In the genomic region with DNA sequence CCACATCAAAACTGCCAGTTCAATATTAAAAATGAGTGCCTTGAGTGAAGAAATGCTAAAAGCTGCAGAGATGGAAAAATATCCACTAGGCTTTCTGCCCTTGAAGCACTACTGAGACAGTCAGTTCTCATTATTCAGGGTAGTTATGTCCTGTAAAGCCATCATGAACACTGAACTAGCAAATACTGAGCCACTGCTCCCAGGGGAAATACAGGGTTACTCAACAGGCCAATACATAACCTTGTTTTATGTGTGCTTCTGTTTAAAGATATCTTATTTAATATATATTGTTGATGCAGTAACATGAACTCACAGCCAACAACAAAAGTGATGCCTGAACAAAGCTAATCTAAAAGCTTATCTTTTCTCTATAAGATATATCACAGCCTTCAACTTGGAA, we compare ENCODE assay signal across 17 cellular contexts. TPM values are rescaled to one million over a fixed set of nuclear protein-coding genes. Genes with fewer than 3 reads are reported as not detected.
DNase-seq lines count a peak whose midpoint lies in the region; ATAC-seq and TF ChIP-seq lines count a peak whose summit lies in the region.
"Had no signal": no experiment of that assay in that cellular context is flagged by ENCODE, and none has a peak within 500 bp of the region (broad histone marks: within the 10 kb centered on the region; RNA-seq: fewer than 3 reads in every experiment).

No MANE protein-coding gene starts in this region.

- peak overlapping the region; percentile 28 for H3K9ac ChIP-seq in Loucy (ENCODE audit: low read depth, low read length, poor library complexity, severe bottlenecking)

- intact Hi-C loops in activated CD4-positive, alpha-beta T cell treated with anti-CD3 and anti-CD28 coated beads for 36 hours (cut with DNase I, micrococcal nuclease) = loop anchor here (5.0 kb wide), 2 partner anchors 146 to 151 kb away; no protein-coding TSS in a partner anchor
- intact Hi-C loops in head of caudate nucleus (cut with DNase I) = loop anchor here (5.0 kb wide), 2 partner anchors 46 to 194 kb away; partner anchors contain the start of genes ERC1 and WNK1

- DNase-seq in activated CD4-positive, alpha-beta T cell treated with anti-CD3 and anti-CD28 coated beads for 36 hours = no peak
- DNase-seq in activated CD4-positive, alpha-beta T cell treated with anti-CD3 and anti-CD28 coated beads, Interleukin-2, amount 50 U/mL, for 1 hour = no peak
- DNase-seq in chondrocyte (ENCODE audit: low spot score) (no peak), progenitor cell of endocrine pancreas (ENCODE audit: low spot score, unreplicated experiment) (no peak), head of caudate nucleus (no peak), MG63 (no peak), WERI-Rb-1 (no peak)
- DNase-seq: aorta; effector CD4-positive, alpha-beta T cell; kidney glomerular epithelial cell; NCI-H1105 treated with DMSO at 0.1 percent for 48 hours; NCI-H510A; transverse colon had no signal

- POLR2A ChIA-PET in activated CD4-positive, alpha-beta T cell treated with anti-CD3 and anti-CD28 coated beads for 36 hours (lab: Charles Lee) = interaction anchor here (0.5 to 0.7 kb wide), 3 partner anchors 27 to 597 kb away, joined by 3 to 11 read pairs (median 3); no protein-coding TSS in a partner anchor

- peak overlapping the region; percentile 19 for H3K4me2 ChIP-seq in Loucy (ENCODE audit: low read depth, low read length, poor library complexity, severe bottlenecking)
- H3K4me2 ChIP-seq: A549 had no signal

- H3K36me3 ChIP-seq in Loucy (ENCODE audit: insufficient read depth, low read length) = no peaks in the 10 kb centered on the region
- peaks cover 17% of the 10 kb centered on the region for H3K36me3 ChIP-seq in MG63
- peaks cover 13% of the 10 kb centered on the region for H3K36me3 ChIP-seq in WERI-Rb-1
- H3K36me3 ChIP-seq: transverse colon had no signal

- peaks cover 35% of the 10 kb centered on the region for H3K36me3 Mint-ChIP-seq in activated CD4-positive, alpha-beta T cell treated with anti-CD3 and anti-CD28 coated beads for 36 hours (ENCODE audit: low read depth)
- H3K36me3 Mint-ChIP-seq in chondrocyte (ENCODE audit: low read depth) (peaks cover 2% of the 10 kb centered on the region), progenitor cell of endocrine pancreas (ENCODE audit: insufficient read depth) (peaks cover 23% of the 10 kb centered on the region)

- H3K9me3 ChIP-seq in Loucy (ENCODE audit: insufficient read depth, low read depth, low read length) (no peaks in the 10 kb centered on the region), MG63 (no peaks in the 10 kb centered on the region), WERI-Rb-1 (ENCODE audit: severe bottlenecking) (no peaks in the 10 kb centered on the region)
- H3K9me3 ChIP-seq: A549, gastroesophageal sphincter, transverse colon had no signal

- peaks cover 31% of the 10 kb centered on the region for H3K79me2 ChIP-seq in Loucy (ENCODE audit: insufficient read depth, low read length)

- peaks cover 13% of the 10 kb centered on the region for H3K4me1 ChIP-seq in Loucy (ENCODE audit: insufficient read depth, low read length, poor library complexity, severe bottlenecking)

- no peak for TF ChIP-seq CTCF in Loucy (conservative IDR thresholded peaks at IDR 0.05; ENCODE audit: low read length)
- no peak for TF ChIP-seq CTCF in chondrocyte (IDR thresholded peaks at IDR 0.05)
- TF ChIP-seq CTCF in progenitor cell of endocrine pancreas (IDR thresholded peaks at IDR 0.05; ENCODE audit: unreplicated experiment) = no peak
- TF ChIP-seq CTCF in WERI-Rb-1 (IDR thresholded peaks at IDR 0.05; ENCODE audit: low read depth, low read length) = no peak

- CTCF ChIA-PET in activated CD4-positive, alpha-beta T cell treated with anti-CD3 and anti-CD28 coated beads for 36 hours (lab: Charles Lee) = interaction anchor here (0.5 to 1.3 kb wide), 9 partner anchors 10 to 636 kb away, joined by 3 to 7 read pairs (median 3); no protein-coding TSS in a partner anchor

- H3K27me3 ChIP-seq in Loucy (ENCODE audit: insufficient read depth, low read length, poor library complexity, severe bottlenecking) = no peaks in the 10 kb centered on the region
- H3K27me3 ChIP-seq in MG63 = no peaks in the 10 kb centered on the region
- no peaks in the 10 kb centered on the region for H3K27me3 ChIP-seq in WERI-Rb-1 (ENCODE audit: insufficient read depth, low read depth, severe bottlenecking)
- H3K27me3 ChIP-seq: gastroesophageal sphincter, transverse colon had no signal

- H4K20me1 ChIP-seq in Loucy (ENCODE audit: insufficient read depth, low read length, poor library complexity, severe bottlenecking) = no peaks in the 10 kb centered on the region

- no peak overlapping the region for H3K4me3 ChIP-seq in Loucy (ENCODE audit: low read length, poor library complexity, severe bottlenecking)
- H3K4me3 ChIP-seq in MG63 = no peak overlapping the region
- no peak overlapping the region for H3K4me3 ChIP-seq in WERI-Rb-1 (ENCODE audit: low read depth, low read length)
- H3K4me3 ChIP-seq: A549, gastroesophageal sphincter, skin epidermis, transverse colon had no signal

- no peak overlapping the region for H2AFZ ChIP-seq in Loucy (ENCODE audit: low read length)

- peak overlapping the region; percentile 74 for H3K27ac Mint-ChIP-seq in activated CD4-positive, alpha-beta T cell treated with anti-CD3 and anti-CD28 coated beads for 36 hours
- H3K27ac Mint-ChIP-seq in chondrocyte (ENCODE audit: unreplicated experiment) = peak overlapping the region; percentile 88
- peak overlapping the region; percentile 57 for H3K27ac Mint-ChIP-seq in progenitor cell of endocrine pancreas

- H3F3A ChIP-seq in Loucy (ENCODE audit: low read depth) = no peaks in the 10 kb centered on the region

- peaks cover 46% of the 10 kb centered on the region for H3K4me1 Mint-ChIP-seq in activated CD4-positive, alpha-beta T cell treated with anti-CD3 and anti-CD28 coated beads for 36 hours
- peaks cover 26% of the 10 kb centered on the region for H3K4me1 Mint-ChIP-seq in chondrocyte (ENCODE audit: low read depth)
- peaks cover 16% of the 10 kb centered on the region for H3K4me1 Mint-ChIP-seq in progenitor cell of endocrine pancreas (ENCODE audit: low read depth)

- no peaks in the 10 kb centered on the region for H3K27me3 Mint-ChIP-seq in activated CD4-positive, alpha-beta T cell treated with anti-CD3 and anti-CD28 coated beads for 36 hours
- H3K27me3 Mint-ChIP-seq in chondrocyte (ENCODE audit: low read depth) (no peaks in the 10 kb centered on the region), progenitor cell of endocrine pancreas (no peaks in the 10 kb centered on the region)

- H3K4me3 Mint-ChIP-seq in activated CD4-positive, alpha-beta T cell treated with anti-CD3 and anti-CD28 coated beads for 36 hours = peak overlapping the region; percentile 29
- no peak overlapping the region for H3K4me3 Mint-ChIP-seq in chondrocyte (ENCODE audit: unreplicated experiment)
- peak overlapping the region; percentile 50 for H3K4me3 Mint-ChIP-seq in progenitor cell of endocrine pancreas (ENCODE audit: low read depth)

- H3K27ac ChIP-seq in WERI-Rb-1 = no peak overlapping the region
- H3K27ac ChIP-seq: A549, gastroesophageal sphincter, skin epidermis, transverse colon had no signal

- H3K9me2 ChIP-seq in Loucy (replicated peaks; ENCODE audit: low read depth, low read length) = no peaks in the 10 kb centered on the region

- no peaks in the 10 kb centered on the region for H3K9me3 Mint-ChIP-seq in activated CD4-positive, alpha-beta T cell treated with anti-CD3 and anti-CD28 coated beads for 36 hours (ENCODE audit: low read depth)
- H3K9me3 Mint-ChIP-seq in chondrocyte (ENCODE audit: low read depth) = no peaks in the 10 kb centered on the region
- H3K9me3 Mint-ChIP-seq in progenitor cell of endocrine pancreas (ENCODE audit: low read depth) = no peaks in the 10 kb centered on the region

- no peak for ATAC-seq in activated CD4-positive, alpha-beta T cell treated with anti-CD3 and anti-CD28 coated beads for 36 hours
- ATAC-seq: A549, gastroesophageal sphincter had no signal

RNA-seq across cellular contexts. Expression of gene RAD52, which starts 3.3 kb away (rescaled TPM):
- total RNA-seq in activated CD4-positive, alpha-beta T cell treated with anti-CD3 and anti-CD28 coated beads for 36 hours = 10 to 100 TPM; 16.0 to 17.4 TPM
- total RNA-seq in chondrocyte = 9.6 to 13.0 TPM (median 9.9 TPM) in 3 replicates
- total RNA-seq in progenitor cell of endocrine pancreas = 41.2 and 52.6 TPM in 2 replicates
- 1.9 and 7.3 TPM in 2 replicates for total RNA-seq in MG63 (2014; rRNA removed; shearing (Covaris generic); ENCODE audit: low replicate concordance)

RNA-seq across cellular contexts. Expression of gene ERC1, which starts 44.8 kb away (rescaled TPM):
- 10 to 100 TPM; 24.7 to 31.9 TPM for total RNA-seq in activated CD4-positive, alpha-beta T cell treated with anti-CD3 and anti-CD28 coated beads for 36 hours
- total RNA-seq in chondrocyte = 79.3 to 102 TPM (median 83.6 TPM) in 3 replicates
- total RNA-seq in progenitor cell of endocrine pancreas = 141 and 146 TPM in 2 replicates
- total RNA-seq in MG63 (2014; rRNA removed; shearing (Covaris generic); ENCODE audit: low replicate concordance) = 14.6 and 24.4 TPM in 2 replicates
